In genomic region chr4:18440527-18441215, GRCh38 we compare ENCODE assay signal across 16 cellular contexts.
"Had no signal": no experiment of that assay in that cellular context is flagged by ENCODE, and none has a peak within 500 bp of the region (broad histone marks: within the 10 kb centered on the region; RNA-seq: fewer than 3 reads in every experiment).

No MANE protein-coding gene starts in this region.

- H3K4me3 Mint-ChIP-seq: activated CD4-positive, alpha-beta memory T cell treated with anti-CD3 and anti-CD28 coated beads for 36 hours; activated naive CD8-positive, alpha-beta T cell treated with anti-CD3 and anti-CD28 coated beads for 36 hours; activated T-cell treated with anti-CD3 and anti-CD28 coated beads, Interleukin-2, amount 50 U/mL, for 72 hours; memory B cell; natural killer cell treated with Interleukin-12 subunit alpha and Interleukin-12 subunit beta and Interleukin-15 and Interleukin-18, amount 100 ng/mL, for 72 hours; stimulated activated naive CD8-positive, alpha-beta T cell treated with anti-CD3 and anti-CD28 coated beads, Interleukin-15, Interleukin-2, amounts not matched to agents 100 ng/mL and 50 ng/mL, for 24 hours; T-helper 2 cell treated with Interferon-gamma antibody and Interleukin-4, amounts not matched to agents 5 μg/mL and 100 μg/mL, for 36 hours had no signal

- H3K4me1 ChIP-seq: breast epithelium, esophagus squamous epithelium, left lung had no signal

- H3K9me3 ChIP-seq: breast epithelium, esophagus squamous epithelium had no signal

- H3K27ac Mint-ChIP-seq: activated CD4-positive, alpha-beta memory T cell treated with anti-CD3 and anti-CD28 coated beads for 36 hours; activated naive CD8-positive, alpha-beta T cell treated with anti-CD3 and anti-CD28 coated beads for 36 hours; activated T-cell treated with anti-CD3 and anti-CD28 coated beads, Interleukin-2, amount 50 U/mL, for 72 hours; memory B cell; natural killer cell treated with Interleukin-12 subunit alpha and Interleukin-12 subunit beta and Interleukin-15 and Interleukin-18, amount 100 ng/mL, for 72 hours; stimulated activated naive CD8-positive, alpha-beta T cell treated with anti-CD3 and anti-CD28 coated beads, Interleukin-15, Interleukin-2, amounts not matched to agents 100 ng/mL and 50 ng/mL, for 24 hours; T-helper 2 cell treated with Interferon-gamma antibody and Interleukin-4, amounts not matched to agents 5 μg/mL and 100 μg/mL, for 36 hours had no signal

- H3K36me3 Mint-ChIP-seq: activated CD4-positive, alpha-beta memory T cell treated with anti-CD3 and anti-CD28 coated beads for 36 hours; memory B cell; natural killer cell treated with Interleukin-12 subunit alpha and Interleukin-12 subunit beta and Interleukin-15 and Interleukin-18, amount 100 ng/mL, for 72 hours had no signal

- H3K36me3 ChIP-seq: breast epithelium, esophagus squamous epithelium, left lung had no signal

- DNase-seq: activated CD4-positive, alpha-beta memory T cell treated with anti-CD3 and anti-CD28 coated beads for 36 hours; activated CD4-positive, alpha-beta T cell treated with anti-CD3 and anti-CD28 coated beads for 1 hour; activated CD8-positive, alpha-beta memory T cell treated with anti-CD3 and anti-CD28 coated beads, Interleukin-2, amount 50 U/mL, for 4 hours; activated gamma-delta T cell treated with Interleukin-2 at 50 U/mL for 16 hours; activated naive CD8-positive, alpha-beta T cell treated with anti-CD3 and anti-CD28 coated beads for 36 hours; activated T-cell treated with anti-CD3 and anti-CD28 coated beads, Interleukin-2, amount 50 U/mL, for 72 hours; esophagus squamous epithelium; foreskin fibroblast; left lung; stimulated activated CD4-positive, alpha-beta T cell treated with anti-CD3 and anti-CD28 coated beads, Interleukin-12 subunit alpha, Interleukin-12 subunit beta, amount 100 ng/mL, for 4 hours; stimulated activated CD4-positive, alpha-beta T cell treated with anti-CD3 and anti-CD28 coated beads, Interleukin-2, amount 100 ng/mL, for 48 hours had no signal

- H3K4me3 ChIP-seq: breast epithelium, esophagus squamous epithelium, left lung had no signal

- H3K4me1 Mint-ChIP-seq: activated naive CD8-positive, alpha-beta T cell treated with anti-CD3 and anti-CD28 coated beads for 36 hours; memory B cell had no signal

- H3K27me3 Mint-ChIP-seq: activated CD4-positive, alpha-beta memory T cell treated with anti-CD3 and anti-CD28 coated beads for 36 hours; activated naive CD8-positive, alpha-beta T cell treated with anti-CD3 and anti-CD28 coated beads for 36 hours; memory B cell; natural killer cell treated with Interleukin-12 subunit alpha and Interleukin-12 subunit beta and Interleukin-15 and Interleukin-18, amount 100 ng/mL, for 72 hours; stimulated activated naive CD8-positive, alpha-beta T cell treated with anti-CD3 and anti-CD28 coated beads, Interleukin-15, Interleukin-2, amounts not matched to agents 100 ng/mL and 50 ng/mL, for 24 hours had no signal

- H3K27ac ChIP-seq: breast epithelium, esophagus squamous epithelium, left lung had no signal

- H3K27me3 ChIP-seq: breast epithelium, esophagus squamous epithelium, left lung had no signal
